9 cellular contexts compared by ENCODE assay signal in the genomic region with DNA sequence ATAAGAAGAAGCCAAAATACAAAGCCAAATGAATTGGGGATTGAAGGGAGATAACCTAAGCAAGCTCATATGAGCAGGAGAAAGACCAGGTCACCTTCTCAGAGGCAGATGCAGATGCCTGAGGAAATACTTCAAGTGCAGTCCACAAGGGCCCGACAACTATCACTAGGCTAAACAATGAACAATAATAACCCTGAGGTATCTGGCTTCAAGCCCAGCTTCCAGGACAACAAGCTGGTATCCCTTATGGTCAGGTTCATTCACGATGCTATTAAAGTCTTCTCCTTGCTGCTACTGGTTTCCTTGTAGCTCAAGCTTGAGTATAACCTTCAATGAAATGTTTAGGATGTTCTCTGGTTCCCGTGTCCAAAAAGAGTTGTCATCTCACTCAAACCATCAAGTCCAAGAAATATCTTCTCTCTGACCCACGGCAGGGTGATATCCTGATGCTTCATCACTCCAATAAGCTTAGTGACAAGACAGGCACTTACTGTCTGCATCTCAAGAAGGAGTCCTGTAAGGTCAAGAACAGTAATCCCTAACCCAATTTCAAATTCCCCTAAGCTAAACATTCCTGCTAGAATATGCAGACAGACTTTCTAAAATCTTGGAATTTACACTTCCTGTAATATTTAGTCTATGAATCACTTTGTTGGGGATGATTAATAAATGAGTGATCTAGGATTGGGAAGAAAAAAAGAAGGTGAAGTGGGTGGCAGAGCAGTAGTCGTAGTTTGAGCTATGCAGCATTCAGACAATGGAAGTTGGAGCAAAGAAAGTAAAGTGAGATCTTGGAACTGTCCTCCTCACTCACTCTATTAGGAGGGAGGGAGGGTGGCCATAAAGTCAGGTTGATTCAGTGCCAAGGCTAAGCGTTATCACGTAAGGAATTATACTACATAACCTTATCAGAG. TPM values are rescaled to one million over a fixed set of nuclear protein-coding genes. Genes with fewer than 3 reads are reported as not detected.
DNase-seq lines count a peak whose midpoint lies in the region; ATAC-seq and TF ChIP-seq lines count a peak whose summit lies in the region.
"Had no signal": no experiment of that assay in that cellular context is flagged by ENCODE, and none has a peak within 500 bp of the region (broad histone marks: within the 10 kb centered on the region; RNA-seq: fewer than 3 reads in every experiment).

No MANE protein-coding gene starts in this region.

- TF ChIP-seq CTCF in fibroblast of villous mesenchyme (IDR thresholded peaks at IDR 0.05; ENCODE audit: insufficient read depth, low read depth, low read length), result no peak
- TF ChIP-seq CTCF in progenitor cell of endocrine pancreas (IDR thresholded peaks at IDR 0.05; ENCODE audit: unreplicated experiment), result no peak

- intact Hi-C loops in Right ventricle myocardium superior (cut with DNase I) (no loop called here), cardiac septum (cut with DNase I) (no loop called here)

- no peak overlapping the region for H3K27ac Mint-ChIP-seq in progenitor cell of endocrine pancreas
- H3K27ac Mint-ChIP-seq: CD8-positive, alpha-beta T cell had no signal

- no peaks in the 10 kb centered on the region for H3K36me3 Mint-ChIP-seq in progenitor cell of endocrine pancreas (ENCODE audit: insufficient read depth)
- H3K36me3 Mint-ChIP-seq: CD8-positive, alpha-beta T cell had no signal

- peaks cover 4% of the 10 kb centered on the region for H3K9me3 Mint-ChIP-seq in progenitor cell of endocrine pancreas (ENCODE audit: low read depth)
- H3K9me3 Mint-ChIP-seq: CD8-positive, alpha-beta T cell had no signal

- DNase-seq in Right ventricle myocardium superior (no peak), cardiac septum (ENCODE audit: low spot score) (no peak), RPMI7951 (ENCODE audit: low read depth) (peak; percentile 94), fibroblast of villous mesenchyme (ENCODE audit: low read depth) (peak; percentile 65), epidermal melanocyte (ENCODE audit: insufficient read length, low spot score) (no peak), progenitor cell of endocrine pancreas (ENCODE audit: low spot score, unreplicated experiment) (no peak), Ammon's horn (ENCODE audit: low spot score) (no peak)
- DNase-seq: CD8-positive, alpha-beta T cell had no signal

- H3K4me3 ChIP-seq in fibroblast of villous mesenchyme (ENCODE audit: low read depth, low read length), result no peak overlapping the region

- ATAC-seq in Right ventricle myocardium superior (ENCODE audit: poor library complexity) (peak; percentile 85), HG03095 (IDR thresholded peaks at IDR 0.05; ENCODE audit: unreplicated experiment) (no peak)
- ATAC-seq: CD8-positive, alpha-beta T cell had no signal

- peaks cover 5% of the 10 kb centered on the region for H3K4me1 Mint-ChIP-seq in progenitor cell of endocrine pancreas (ENCODE audit: low read depth)

- no peak overlapping the region for H3K4me3 Mint-ChIP-seq in progenitor cell of endocrine pancreas (ENCODE audit: low read depth)
- H3K4me3 Mint-ChIP-seq: CD8-positive, alpha-beta T cell had no signal

- no peaks in the 10 kb centered on the region for H3K27me3 Mint-ChIP-seq in progenitor cell of endocrine pancreas

RNA-seq across cellular contexts. Expression of gene CHN1, which starts 33.1 kb away (rescaled TPM):
- total RNA-seq in Right ventricle myocardium superior (9.2 TPM), cardiac septum (23.8 TPM), fibroblast of villous mesenchyme (45.3 and 64.1 TPM in 2 replicates), progenitor cell of endocrine pancreas (46.1 and 50.3 TPM in 2 replicates)
- total RNA-seq in RPMI7951 (2014; rRNA removed; shearing (Covaris generic)), result 131 and 163 TPM in 2 replicates

Comparison
In these comparisons a context has a peak if more than half of its experiments do, and no peak if none do; other contexts are left out.
1. DNase-seq: peak in RPMI7951 (single experiment) and fibroblast of villous mesenchyme (single experiment); none in Right ventricle myocardium superior (single experiment), cardiac septum (single experiment), epidermal melanocyte (single experiment), progenitor cell of endocrine pancreas (single experiment) and Ammon's horn (single experiment).